In the genomic region with DNA sequence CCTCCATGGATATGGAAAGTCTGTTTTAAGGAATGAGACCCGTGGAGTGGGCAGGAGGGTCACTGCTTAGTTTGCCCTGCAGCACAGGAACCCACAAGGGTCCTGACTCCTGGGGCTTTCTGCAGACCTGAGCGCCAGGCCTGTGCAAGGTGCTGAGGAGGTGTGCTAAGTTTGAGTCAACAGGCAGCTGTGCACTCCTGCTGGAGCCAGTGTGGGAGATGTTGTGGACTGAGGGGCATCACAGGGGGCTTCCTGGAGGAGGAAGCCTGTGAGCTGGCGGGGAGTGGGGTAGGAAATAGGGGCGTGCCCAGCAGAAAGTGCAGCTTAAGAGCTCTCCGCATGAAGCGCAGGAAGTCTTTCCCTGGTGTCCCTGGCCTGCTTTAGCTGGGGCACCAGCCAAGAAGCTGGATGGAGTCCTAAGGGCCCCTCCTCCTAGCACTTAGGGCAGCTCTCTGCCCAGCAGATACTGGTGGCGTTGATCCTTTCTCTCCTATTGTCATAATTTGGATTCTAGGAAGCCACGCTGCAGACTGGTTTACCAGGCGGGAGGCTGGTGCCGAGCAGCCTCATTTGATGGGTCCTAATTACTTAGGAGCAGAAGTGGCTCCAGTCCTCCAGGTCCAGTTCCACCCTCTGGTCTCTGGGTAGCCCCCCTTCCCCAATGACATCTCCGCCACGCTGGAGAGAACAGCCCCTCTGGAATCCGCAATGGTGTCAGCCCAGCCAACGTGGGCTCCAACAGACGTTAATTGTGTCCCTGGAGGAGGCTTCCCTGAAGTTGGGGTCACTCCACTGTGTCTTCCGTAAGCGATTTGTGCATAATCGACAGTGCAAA, we compare ENCODE assay signal across 24 cellular contexts.
"Had no signal": no experiment of that assay in that cellular context is flagged by ENCODE, and none has a peak within 500 bp of the region (broad histone marks: within the 10 kb centered on the region; RNA-seq: fewer than 3 reads in every experiment).

No MANE protein-coding gene starts in this region.

- H3K27ac ChIP-seq: Peyer's patch, RWPE1, SJSA1 had no signal

- H3K4me3 ChIP-seq: Peyer's patch, SJSA1 had no signal

- H3K4me1 ChIP-seq: Peyer's patch had no signal

- H3K9me3 ChIP-seq: Peyer's patch, SJSA1 had no signal

- H3K27me3 ChIP-seq: Peyer's patch had no signal

- H3K36me3 ChIP-seq: Peyer's patch, SJSA1 had no signal

- DNase-seq: activated CD4-positive, alpha-beta T cell treated with anti-CD3 and anti-CD28 coated beads for 48 hours; activated CD4-positive, alpha-beta T cell treated with anti-CD3 and anti-CD28 coated beads, Interleukin-2, amount 50 U/mL, for 4 hours; activated CD4-positive, CD25-positive, alpha-beta regulatory T cell treated with anti-CD3 and anti-CD28 coated beads, Interleukin-2, amount 50 U/mL, for 72 hours; activated CD8-positive, alpha-beta memory T cell treated with anti-CD3 and anti-CD28 coated beads, Interleukin-2, amount 50 U/mL, for 48 hours; activated CD8-positive, alpha-beta T cell treated with anti-CD3 and anti-CD28 coated beads, Interleukin-2, amount 10 ng/mL, durations not matched to agents 7 days and 5 days; activated effector memory CD4-positive, alpha-beta T cell treated with Interleukin-2 at 50 U/mL for 16 hours; activated naive CD4-positive, alpha-beta T cell; activated T-cell treated with anti-CD3 and anti-CD28 coated beads, Interleukin-2, amount 50 U/mL, for 1 hour; IMR-90; KG1; NCI-H1048; NCI-H1417; NCI-H1930; NCI-H2107; NCI-H2171 treated with DMSO at 0.1 percent for 48 hours; NCI-H226; NCI-H526 treated with DMSO at 0.1 percent for 48 hours; NCI-H82; Peyer's patch; SHP77; T-helper 9 cell had no signal

- ATAC-seq: activated CD8-positive, alpha-beta T cell treated with anti-CD3 and anti-CD28 coated beads, Interleukin-2, amount 10 ng/mL, durations not matched to agents 7 days and 5 days; WTC11 had no signal
